15 cellular contexts compared by ENCODE assay signal in the genomic region with DNA sequence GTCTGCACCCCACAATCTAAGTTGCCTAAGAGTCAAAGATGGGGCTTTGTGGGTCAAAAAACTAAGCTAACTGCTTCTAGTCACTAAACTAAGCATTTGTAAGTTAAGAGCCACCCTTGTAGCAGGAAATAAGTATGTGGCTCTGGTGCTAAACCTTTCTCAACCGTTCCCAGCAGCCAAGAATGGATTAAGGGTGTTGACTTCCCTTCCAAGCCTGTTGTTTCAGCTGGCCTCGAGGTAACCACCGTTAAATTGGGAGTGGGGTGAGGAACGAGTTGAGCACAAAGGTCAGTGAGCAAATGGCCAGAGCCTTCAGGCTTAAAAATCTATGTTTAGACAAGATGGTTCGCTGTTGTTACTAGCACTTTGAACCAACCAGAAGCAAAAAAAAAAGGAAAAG.
DNase-seq lines count a peak whose midpoint lies in the region; ATAC-seq and TF ChIP-seq lines count a peak whose summit lies in the region.
"Had no signal": no experiment of that assay in that cellular context is flagged by ENCODE, and none has a peak within 500 bp of the region (broad histone marks: within the 10 kb centered on the region; RNA-seq: fewer than 3 reads in every experiment).

No MANE protein-coding gene starts in this region.

- intact Hi-C loops in activated CD4-positive, alpha-beta T cell treated with anti-CD3 and anti-CD28 coated beads for 36 hours (cut with DNase I, micrococcal nuclease), result loop anchor here in 1 of 2 experiments (10.0 kb wide), 1 partner anchor 753 kb away; no protein-coding TSS in a partner anchor

- DNase-seq in activated CD4-positive, alpha-beta T cell treated with anti-CD3 and anti-CD28 coated beads for 36 hours, result no peak
- no peak for DNase-seq in activated CD4-positive, alpha-beta T cell treated with anti-CD3 and anti-CD28 coated beads, Interleukin-2, amount 50 U/mL, for 48 hours
- DNase-seq in T-helper 17 cell (no peak), foreskin fibroblast (peak; percentile 23 to 72), left lobe of liver (ENCODE audit: low spot score) (no peak)
- DNase-seq in stimulated activated effector memory CD8-positive, alpha-beta T cell treated with anti-CD3 and anti-CD28 coated beads, Interleukin-12 subunit alpha, Interleukin-12 subunit beta, amount 100 ng/mL, for 72 hours (ENCODE audit: low spot score in 2 of 2), result peak in 1 of 2 donors; percentile 54
- DNase-seq: brain microvascular endothelial cell, HFFc6, left cardiac atrium, NCI-H2171, sigmoid colon had no signal

- ATAC-seq in activated CD4-positive, alpha-beta T cell treated with anti-CD3 and anti-CD28 coated beads for 36 hours, result no peak
- ATAC-seq in T-helper 17 cell (no peak), left lobe of liver (no peak), HG02571 (IDR thresholded peaks at IDR 0.05; ENCODE audit: unreplicated experiment) (no peak), HG03460 (IDR thresholded peaks at IDR 0.05; ENCODE audit: unreplicated experiment) (no peak)
- no peak for ATAC-seq in stimulated activated effector memory CD8-positive, alpha-beta T cell treated with anti-CD3 and anti-CD28 coated beads, Interleukin-12 subunit alpha, Interleukin-12 subunit beta, amount 100 ng/mL, for 72 hours
- ATAC-seq: SK-N-SH treated with all-trans-retinoic acid at 6 μM for 48 hours had no signal

- H3K9me3 Mint-ChIP-seq in activated CD4-positive, alpha-beta T cell treated with anti-CD3 and anti-CD28 coated beads for 36 hours (ENCODE audit: low read depth), result peaks cover 2% of the 10 kb centered on the region
- H3K9me3 Mint-ChIP-seq in stimulated activated effector memory CD8-positive, alpha-beta T cell treated with anti-CD3 and anti-CD28 coated beads, Interleukin-12 subunit alpha, Interleukin-12 subunit beta, amount 100 ng/mL, for 72 hours, result no peaks in the 10 kb centered on the region
- H3K9me3 Mint-ChIP-seq: HFFc6, neural crest cell had no signal

- H3K27me3 Mint-ChIP-seq in activated CD4-positive, alpha-beta T cell treated with anti-CD3 and anti-CD28 coated beads for 36 hours, result no peaks in the 10 kb centered on the region
- H3K27me3 Mint-ChIP-seq in T-helper 17 cell, result no peaks in the 10 kb centered on the region

- no peaks in the 10 kb centered on the region for H3K9me3 ChIP-seq in T-helper 17 cell (ENCODE audit: control insufficient read depth, low read length, poor library complexity, severe bottlenecking)
- H3K9me3 ChIP-seq: sigmoid colon had no signal

- H3K27ac Mint-ChIP-seq in activated CD4-positive, alpha-beta T cell treated with anti-CD3 and anti-CD28 coated beads for 36 hours, result peak overlapping the region; percentile 8
- H3K27ac Mint-ChIP-seq in T-helper 17 cell, result peak overlapping the region; percentile 29
- H3K27ac Mint-ChIP-seq in stimulated activated effector memory CD8-positive, alpha-beta T cell treated with anti-CD3 and anti-CD28 coated beads, Interleukin-12 subunit alpha, Interleukin-12 subunit beta, amount 100 ng/mL, for 72 hours, result peak overlapping the region; percentile 83
- H3K27ac Mint-ChIP-seq: HFFc6 had no signal

- H3K4me3 Mint-ChIP-seq in activated CD4-positive, alpha-beta T cell treated with anti-CD3 and anti-CD28 coated beads for 36 hours, result no peak overlapping the region
- H3K4me3 Mint-ChIP-seq in T-helper 17 cell, result no peak overlapping the region
- peak overlapping the region; percentile 33 for H3K4me3 Mint-ChIP-seq in stimulated activated effector memory CD8-positive, alpha-beta T cell treated with anti-CD3 and anti-CD28 coated beads, Interleukin-12 subunit alpha, Interleukin-12 subunit beta, amount 100 ng/mL, for 72 hours
- H3K4me3 Mint-ChIP-seq: HFFc6, neural crest cell had no signal

- no peak overlapping the region for H3K4me3 ChIP-seq in foreskin fibroblast (ENCODE audit: low read depth in 1 of 2, low read length in 2 of 2)
- H3K4me3 ChIP-seq: sigmoid colon had no signal

- H3K36me3 Mint-ChIP-seq in activated CD4-positive, alpha-beta T cell treated with anti-CD3 and anti-CD28 coated beads for 36 hours (ENCODE audit: low read depth), result no peaks in the 10 kb centered on the region
- no peaks in the 10 kb centered on the region for H3K36me3 Mint-ChIP-seq in T-helper 17 cell (ENCODE audit: low read depth)
- H3K36me3 Mint-ChIP-seq in stimulated activated effector memory CD8-positive, alpha-beta T cell treated with anti-CD3 and anti-CD28 coated beads, Interleukin-12 subunit alpha, Interleukin-12 subunit beta, amount 100 ng/mL, for 72 hours, result no peaks in the 10 kb centered on the region

- POLR2A ChIA-PET in activated CD4-positive, alpha-beta T cell treated with anti-CD3 and anti-CD28 coated beads for 36 hours (lab: Charles Lee), result no interaction called here

- no peak for TF ChIP-seq CTCF in foreskin fibroblast (IDR thresholded peaks at IDR 0.05; ENCODE audit: low read depth, low read length)

- CTCF ChIA-PET in activated CD4-positive, alpha-beta T cell treated with anti-CD3 and anti-CD28 coated beads for 36 hours (lab: Charles Lee), result interaction anchor here (0.5 to 0.9 kb wide), 2 partner anchors 38 to 363 kb away, joined by 3 to 4 read pairs; no protein-coding TSS in a partner anchor

- peaks cover 48% of the 10 kb centered on the region for H3K4me1 Mint-ChIP-seq in activated CD4-positive, alpha-beta T cell treated with anti-CD3 and anti-CD28 coated beads for 36 hours
- peaks cover 27% of the 10 kb centered on the region for H3K4me1 Mint-ChIP-seq in T-helper 17 cell
- peaks cover 61% of the 10 kb centered on the region for H3K4me1 Mint-ChIP-seq in stimulated activated effector memory CD8-positive, alpha-beta T cell treated with anti-CD3 and anti-CD28 coated beads, Interleukin-12 subunit alpha, Interleukin-12 subunit beta, amount 100 ng/mL, for 72 hours

Comparison
In these comparisons a context has a peak if more than half of its experiments do, and no peak if none do; other contexts are left out.
1. DNase-seq: peak in foreskin fibroblast (2 of 2); none in activated CD4-positive, alpha-beta T cell treated with anti-CD3 and anti-CD28 coated beads for 36 hours (single experiment), activated CD4-positive, alpha-beta T cell treated with anti-CD3 and anti-CD28 coated beads, Interleukin-2, amount 50 U/mL, for 48 hours (0 of 2), T-helper 17 cell (0 of 3) and left lobe of liver (single experiment).
2. H3K27ac Mint-ChIP-seq: peak in every context shown above with its lines; median percentile 83 in stimulated activated effector memory CD8-positive, alpha-beta T cell treated with anti-CD3 and anti-CD28 coated beads, Interleukin-12 subunit alpha, Interleukin-12 subunit beta, amount 100 ng/mL, for 72 hours; 29 in T-helper 17 cell; 8 in activated CD4-positive, alpha-beta T cell treated with anti-CD3 and anti-CD28 coated beads for 36 hours.